Comparison of ENCODE assay signal across 25 cellular contexts in the genomic region with DNA sequence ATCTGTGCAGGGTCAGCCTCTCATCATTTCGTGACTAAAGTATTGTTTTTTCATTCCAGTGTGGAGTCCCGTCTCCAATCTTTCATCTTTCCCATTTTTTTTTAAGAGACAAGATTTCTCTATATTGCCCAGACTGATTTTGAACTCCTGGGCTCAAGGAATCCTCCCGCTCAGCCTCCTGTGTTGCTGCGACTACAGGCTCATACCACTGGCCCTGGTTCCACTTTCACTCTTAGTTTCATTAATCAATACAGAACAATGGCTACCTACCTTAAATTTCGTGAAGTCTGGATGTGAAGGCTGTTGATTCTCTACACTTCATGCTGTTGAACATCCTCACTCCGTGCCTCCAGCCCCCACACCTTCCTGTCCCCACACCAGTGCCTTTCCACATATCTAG.
"Had no signal": no experiment of that assay in that cellular context is flagged by ENCODE, and none has a peak within 500 bp of the region (broad histone marks: within the 10 kb centered on the region; RNA-seq: fewer than 3 reads in every experiment).

No MANE protein-coding gene starts in this region.

- DNase-seq: activated CD4-positive, alpha-beta T cell treated with anti-CD3 and anti-CD28 coated beads for 48 hours; activated CD4-positive, alpha-beta T cell treated with anti-CD3 and anti-CD28 coated beads, Interleukin-2, amount 50 U/mL, for 48 hours; activated CD8-positive, alpha-beta memory T cell treated with anti-CD3 and anti-CD28 coated beads, Interleukin-2, amount 50 U/mL, for 4 hours; activated effector memory CD4-positive, alpha-beta T cell treated with anti-CD3 and anti-CD28 coated beads, Interleukin-2, amount 50 U/mL, for 16 hours; activated naive CD4-positive, alpha-beta T cell treated with anti-CD3 and anti-CD28 coated beads for 36 hours; activated naive CD8-positive, alpha-beta T cell treated with anti-CD3 and anti-CD28 coated beads for 36 hours; activated T-cell treated with anti-CD3 and anti-CD28 coated beads, Interleukin-2, amount 50 U/mL, for 1 hour; adrenal gland; aorta; body of pancreas; cerebellar nuclear complex; colonic mucosa; effector CD8-positive, alpha-beta T cell; foreskin fibroblast; heart left ventricle; naive thymus-derived CD8-positive, alpha-beta T cell; occipital lobe; stimulated activated naive CD4-positive, alpha-beta T cell treated with Interleukin-2 at 50 U/mL for 16 hours; T-helper 9 cell had no signal

- H3K9ac ChIP-seq: neural progenitor cell had no signal

- H3K36me3 ChIP-seq: adrenal gland, colonic mucosa, heart left ventricle, neural progenitor cell, right atrium auricular region, tibial nerve had no signal

- H3K4me3 ChIP-seq: adrenal gland, body of pancreas, colonic mucosa, heart left ventricle, neural progenitor cell, right atrium auricular region, tibial nerve had no signal

- H3K9me3 ChIP-seq: adrenal gland, body of pancreas, colonic mucosa, heart left ventricle, right atrium auricular region, tibial nerve had no signal

- H2AFZ ChIP-seq: neural progenitor cell had no signal

- H3K27me3 ChIP-seq: adrenal gland, body of pancreas, colonic mucosa, heart left ventricle, neural progenitor cell, right atrium auricular region, tibial nerve had no signal

- H3K4me1 ChIP-seq: adrenal gland, body of pancreas, colonic mucosa, heart left ventricle, neural progenitor cell, right atrium auricular region had no signal

- ATAC-seq: activated CD4-positive, CD25-positive, alpha-beta regulatory T cell treated with anti-CD3 and anti-CD28 coated beads, Interleukin-2, amount 50 U/mL, for 24 hours; body of pancreas; heart left ventricle; naive thymus-derived CD8-positive, alpha-beta T cell had no signal

- H3K27ac ChIP-seq: adrenal gland, body of pancreas, colonic mucosa, epithelial cell of prostate, heart left ventricle, neural progenitor cell, right atrium auricular region, tibial nerve, VCaP had no signal

- H3K4me2 ChIP-seq: neural progenitor cell had no signal
